In the genomic region with DNA sequence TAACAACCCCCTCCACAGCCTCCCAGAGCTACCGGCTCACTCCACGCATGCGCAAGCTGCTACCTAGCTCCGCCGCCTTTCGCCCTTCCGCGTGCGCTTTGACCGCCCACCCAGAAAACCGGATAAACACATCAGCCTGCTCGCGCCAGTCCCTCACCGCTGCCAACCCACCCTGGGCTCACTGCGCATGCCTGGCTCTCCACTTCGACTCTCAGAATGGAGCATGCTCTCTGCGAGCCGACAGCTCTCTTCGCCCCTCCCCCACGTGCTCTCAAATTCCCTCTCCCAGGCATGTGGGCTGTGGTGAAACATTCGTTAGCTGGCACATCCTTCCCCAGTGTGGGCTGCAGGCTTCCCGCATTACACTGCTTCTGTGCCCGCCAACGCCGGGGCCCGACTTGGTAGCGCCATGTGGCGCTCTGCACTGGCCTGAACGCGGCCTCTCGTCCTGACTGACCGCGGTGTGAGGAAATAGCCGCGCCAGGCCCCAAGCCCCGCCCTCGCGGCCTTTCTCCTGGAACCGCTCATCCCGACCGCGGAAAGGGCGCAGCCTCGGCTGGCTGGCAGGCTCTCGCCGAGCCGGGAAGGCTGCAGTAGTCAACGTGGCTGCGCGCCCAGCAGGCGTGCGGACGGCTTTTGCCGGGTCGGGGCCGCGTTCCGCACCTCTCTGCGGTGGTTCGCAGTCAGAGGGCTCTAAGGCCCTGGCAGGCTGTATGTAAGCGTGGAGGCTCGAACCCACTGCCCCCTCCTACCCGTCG, we compare ENCODE assay signal across 8 cellular contexts. TPM values are rescaled to one million over a fixed set of nuclear protein-coding genes. Genes with fewer than 3 reads are reported as not detected.
A peak's percentile ranks its signal among the peaks of the same experiment; 100 is the strongest.
DNase-seq lines count a peak whose midpoint lies in the region; ATAC-seq and TF ChIP-seq lines count a peak whose summit lies in the region.

No MANE protein-coding gene starts in this region.

- no peaks in the 10 kb centered on the region for H3K27me3 ChIP-seq in rectal smooth muscle tissue (ENCODE audit: control insufficient read depth, insufficient read depth, low read length)
- no peaks in the 10 kb centered on the region for H3K27me3 ChIP-seq in aorta (ENCODE audit: control insufficient read depth in 1 of 2, insufficient read depth in 2 of 2, low read length in 1 of 2)

- peak overlapping the region; percentile 100 for H3K27ac ChIP-seq in rectal smooth muscle tissue (ENCODE audit: low read depth, low read length)
- H3K27ac ChIP-seq in aorta (ENCODE audit: low read depth in 1 of 2, low read length in 2 of 2): peak overlapping the region; percentile 83 to 94

- intact Hi-C loops in aorta (cut with DNase I): loop anchor here (1.0 to 10.0 kb wide), 6 partner anchors 54 to 556 kb away; a partner anchor contains a TSS

- peak; percentile 99 for DNase-seq in NCI-H2029 (lab: John Stamatoyannopoulos, UW)
- peak; percentile 97 for DNase-seq in T-helper 9 cell
- DNase-seq in astrocyte of the cerebellum (ENCODE audit: low read depth): peak; percentile 100
- DNase-seq in hepatic stellate cell (ENCODE audit: low spot score): peak; percentile 99
- DNase-seq in aorta: peak; percentile 100

- H3K4me1 ChIP-seq in rectal smooth muscle tissue (ENCODE audit: control insufficient read depth, insufficient read depth, low read length) (peaks cover 18% of the 10 kb centered on the region), aorta (ENCODE audit: control insufficient read depth in 1 of 2, insufficient read depth in 2 of 2, low read length in 2 of 2) (peaks cover 2 to 7% of the 10 kb centered on the region in 2 donors)

- peak overlapping the region; percentile 88 for H3K9ac ChIP-seq in rectal smooth muscle tissue (ENCODE audit: low read length)

- in situ Hi-C loops in astrocyte of the cerebellum (cut with HindIII; ENCODE audit: low sequenced_read_pairs): no loop called here

- WGBS in aorta, 2 donors: 0 to 1% methylated on average over 57 to 64 of the region's 64 CpGs

- ATAC-seq in GM18508 (IDR thresholded peaks at IDR 0.05; ENCODE audit: insufficient read depth, unreplicated experiment): peak; percentile 51
- ATAC-seq in HG02981 (IDR thresholded peaks at IDR 0.05; ENCODE audit: unreplicated experiment): peak; percentile 66
- ATAC-seq in aorta (ENCODE audit: low FRiP score): peak; percentile 96

- peak overlapping the region; percentile 63 for H3K4me3 ChIP-seq in astrocyte of the cerebellum (ENCODE audit: low read depth, low read length)
- H3K4me3 ChIP-seq in rectal smooth muscle tissue (ENCODE audit: low read length): peak overlapping the region; percentile 85
- H3K4me3 ChIP-seq in aorta (ENCODE audit: low read length in 2 of 2): peak overlapping the region; percentile 55 to 88

- H3K36me3 ChIP-seq in rectal smooth muscle tissue (ENCODE audit: control insufficient read depth, insufficient read depth, low read length) (no peaks in the 10 kb centered on the region), aorta (ENCODE audit: control insufficient read depth in 1 of 2, insufficient read depth in 2 of 2, low read length in 1 of 2) (no peaks in the 10 kb centered on the region)

- no peak for TF ChIP-seq CTCF in astrocyte of the cerebellum (IDR thresholded peaks at IDR 0.05; ENCODE audit: low read depth, low read length, missing control alignments)

- no peaks in the 10 kb centered on the region for H3K9me3 ChIP-seq in aorta (ENCODE audit: control insufficient read depth, low read length)

RNA-seq across cellular contexts. Expression of a gene that starts 0.4 kb away (rescaled TPM):
- 10 to 100 TPM; 27.7 to 33.9 TPM for total RNA-seq in aorta
- polyA plus RNA-seq in aorta: 1 to 10 TPM; 4.9 to 6.2 TPM

RNA-seq across cellular contexts. Expression of a gene that starts 53.6 kb away (rescaled TPM):
- total RNA-seq in aorta: 10 to 100 TPM; 16.4 to 18.7 TPM
- 10 to 100 TPM; 11.5 to 15.0 TPM for polyA plus RNA-seq in aorta

Comparison
In these comparisons a context has a peak if more than half of its experiments do, and no peak if none do; other contexts are left out.
1. Peak in every context shown above with its lines: DNase-seq, ATAC-seq, H3K4me3 ChIP-seq and H3K27ac ChIP-seq.